7 cellular contexts compared by ENCODE assay signal in the genomic region with DNA sequence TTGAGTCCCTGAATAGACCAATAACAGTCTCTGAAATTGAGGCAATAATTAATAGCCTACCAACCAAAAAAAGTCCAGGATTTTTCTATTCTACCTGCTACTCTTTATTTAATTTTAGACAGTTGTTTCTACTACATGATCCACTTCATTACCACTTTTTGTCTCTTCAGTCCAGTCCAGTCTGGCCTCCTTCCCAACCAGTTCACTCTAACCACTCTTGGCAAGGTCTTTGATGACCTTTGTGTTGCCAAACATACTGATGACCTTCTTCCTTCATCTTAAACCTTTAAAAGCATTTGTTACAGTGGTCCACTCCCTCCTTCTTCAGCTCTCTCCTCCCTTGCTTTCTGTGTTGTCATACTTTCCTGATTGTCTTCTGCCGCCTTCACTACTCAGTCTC.
"Had no signal": no experiment of that assay in that cellular context is flagged by ENCODE, and none has a peak within 500 bp of the region (broad histone marks: within the 10 kb centered on the region; RNA-seq: fewer than 3 reads in every experiment).

No MANE protein-coding gene starts in this region.

- FAIRE-seq: HTR-8/SVneo, K562 had no signal

- H3K9ac ChIP-seq: KMS-11 had no signal

- H3K27ac ChIP-seq: HL-60, KMS-11 had no signal

- H3K4me3 ChIP-seq: K562 had no signal

- ATAC-seq: K562 had no signal

- H3K4me2 ChIP-seq: KMS-11 had no signal

- DNase-seq: IMR-90, KBM-7, KG1 had no signal
